Comparison of ENCODE assay signal across 1 cellular context in the genomic region with DNA sequence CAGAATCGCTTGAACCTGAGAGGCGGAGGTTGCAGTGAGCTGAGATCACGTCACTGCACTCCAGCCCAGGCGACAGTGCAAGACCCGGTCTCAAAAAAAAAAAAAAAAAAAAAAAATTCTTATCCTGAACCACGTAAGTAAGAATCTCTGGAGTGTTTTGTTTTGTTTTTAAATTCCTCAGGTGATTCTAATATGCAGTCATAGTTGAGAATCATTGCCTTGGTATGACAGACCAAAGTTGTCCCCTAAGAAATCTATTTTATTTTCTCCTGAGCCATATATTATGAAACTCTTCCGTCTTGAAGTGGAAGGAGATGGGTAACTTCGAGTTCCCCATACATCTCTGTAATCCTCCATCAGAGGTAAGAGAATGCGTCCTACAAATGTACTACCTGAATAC.
TF ChIP-seq lines count a peak whose summit lies in the region.

No MANE protein-coding gene starts in this region.

TF ChIP-seq in IMR-90, 13 proteins besides CTCF, POLR2A, EP300 and RAD21:
- TF ChIP-seq RCOR1 (IDR thresholded peaks at IDR 0.05; ENCODE audit: insufficient replicate concordance, low read length) (no peak), NFE2L2 (IDR thresholded peaks at IDR 0.05; ENCODE audit: low read depth, low read length) (no peak), MAFK (IDR thresholded peaks at IDR 0.05; ENCODE audit: low read depth, low read length) (no peak), SMC3 (IDR thresholded peaks at IDR 0.05; ENCODE audit: low read depth, low read length) (no peak), FOS (IDR thresholded peaks at IDR 0.05; ENCODE audit: low read depth, low read length) (no peak), CEBPB (IDR thresholded peaks at IDR 0.05; ENCODE audit: low read depth, low read length) (no peak), MAZ (IDR thresholded peaks at IDR 0.05; ENCODE audit: borderline replicate concordance, low read depth, low read length) (no peak), RFX5 (IDR thresholded peaks at IDR 0.05; ENCODE audit: low read depth, low read length) (no peak), CHD1 (IDR thresholded peaks at IDR 0.05; ENCODE audit: low read depth, low read length) (no peak), BHLHE40 (IDR thresholded peaks at IDR 0.05; ENCODE audit: low read depth, low read length) (no peak), MXI1 (IDR thresholded peaks at IDR 0.05; ENCODE audit: borderline replicate concordance, low read depth, low read length) (no peak)
- TF ChIP-seq, protein P1, sequence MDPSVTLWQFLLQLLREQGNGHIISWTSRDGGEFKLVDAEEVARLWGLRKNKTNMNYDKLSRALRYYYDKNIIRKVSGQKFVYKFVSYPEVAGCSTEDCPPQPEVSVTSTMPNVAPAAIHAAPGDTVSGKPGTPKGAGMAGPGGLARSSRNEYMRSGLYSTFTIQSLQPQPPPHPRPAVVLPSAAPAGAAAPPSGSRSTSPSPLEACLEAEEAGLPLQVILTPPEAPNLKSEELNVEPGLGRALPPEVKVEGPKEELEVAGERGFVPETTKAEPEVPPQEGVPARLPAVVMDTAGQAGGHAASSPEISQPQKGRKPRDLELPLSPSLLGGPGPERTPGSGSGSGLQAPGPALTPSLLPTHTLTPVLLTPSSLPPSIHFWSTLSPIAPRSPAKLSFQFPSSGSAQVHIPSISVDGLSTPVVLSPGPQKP (IDR thresholded peaks at IDR 0.05; ENCODE audit: borderline replicate concordance, low read depth, low read length) = no peak
- TF ChIP-seq, protein P2, sequence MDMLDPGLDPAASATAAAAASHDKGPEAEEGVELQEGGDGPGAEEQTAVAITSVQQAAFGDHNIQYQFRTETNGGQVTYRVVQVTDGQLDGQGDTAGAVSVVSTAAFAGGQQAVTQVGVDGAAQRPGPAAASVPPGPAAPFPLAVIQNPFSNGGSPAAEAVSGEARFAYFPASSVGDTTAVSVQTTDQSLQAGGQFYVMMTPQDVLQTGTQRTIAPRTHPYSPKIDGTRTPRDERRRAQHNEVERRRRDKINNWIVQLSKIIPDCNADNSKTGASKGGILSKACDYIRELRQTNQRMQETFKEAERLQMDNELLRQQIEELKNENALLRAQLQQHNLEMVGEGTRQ (IDR thresholded peaks at IDR 0.05; ENCODE audit: low read depth, low read length) = no peak
